ENCODE assay signal across 8 cellular contexts in the genomic region with DNA sequence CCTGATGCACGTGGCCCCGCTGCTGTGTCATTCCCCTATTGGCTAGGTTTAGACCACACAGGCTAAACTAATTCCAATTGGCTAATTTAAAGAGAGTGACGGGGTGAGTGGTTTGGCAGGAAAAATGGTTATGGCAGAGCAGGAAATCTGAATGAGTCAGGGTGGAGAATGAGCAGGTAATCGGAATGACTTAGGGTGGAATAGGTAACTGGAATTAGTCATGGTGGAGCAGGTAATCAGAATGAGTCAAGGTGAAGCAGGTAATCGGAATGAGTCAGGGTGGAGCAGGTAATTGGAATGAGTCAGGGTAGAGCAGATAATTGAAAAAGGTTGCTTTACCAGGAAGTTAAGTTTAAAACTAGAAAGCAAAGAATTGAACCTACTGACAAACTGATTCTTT. TPM values are rescaled to one million over a fixed set of nuclear protein-coding genes. Genes with fewer than 3 reads are reported as not detected.
DNase-seq lines count a peak whose midpoint lies in the region; ATAC-seq, FAIRE-seq and TF ChIP-seq lines count a peak whose summit lies in the region.
"Not testable (repeated sequence)": the region's sequence is repeated elsewhere in the genome, so short reads cannot be mapped to it uniquely, and the experiment has no call there.
"Had no signal": no experiment of that assay in that cellular context is flagged by ENCODE, and none has a peak within 500 bp of the region (broad histone marks: within the 10 kb centered on the region; RNA-seq: fewer than 3 reads in every experiment).

No MANE protein-coding gene starts in this region.

- H3K4me3 ChIP-seq in colonic mucosa, result not testable (repeated sequence)

- H3K27me3 ChIP-seq in colonic mucosa, foreskin keratinocyte: not testable (repeated sequence)

- not testable (repeated sequence) for H3K4me1 ChIP-seq in colonic mucosa, foreskin keratinocyte

- not testable (repeated sequence) for DNase-seq in GM12891 (ENCODE audit: insufficient read length, low spot score); colonic mucosa; left colon
- DNase-seq in LoVo (ENCODE audit: low spot score) (peak; percentile 22), SW480 (ENCODE audit: low spot score) (peak; percentile 44), foreskin keratinocyte (peak; percentile 85 to 92), renal cortical epithelial cell (ENCODE audit: low read depth) (peak; percentile 44)

- not testable (repeated sequence) for H3K9me3 ChIP-seq in colonic mucosa

- peak overlapping the region; percentile 29 for H3K27ac ChIP-seq in colonic mucosa
- not testable (repeated sequence) for H3K27ac ChIP-seq in foreskin keratinocyte

- H3K9ac ChIP-seq in colonic mucosa (ENCODE audit: low read depth in 2 of 2, low read length in 2 of 2), result not testable (repeated sequence)

- TF ChIP-seq POLR2A in GM12891 (IDR thresholded peaks at IDR 0.05; ENCODE audit: low read depth, low read length), result not testable (repeated sequence)

- ATAC-seq in foreskin keratinocyte (peak; percentile 89), left colon (peak; percentile 89)

- TF ChIP-seq CTCF in colonic mucosa (IDR thresholded peaks at IDR 0.05); foreskin keratinocyte (conservative IDR thresholded peaks at IDR 0.05): not testable (repeated sequence)

- intact Hi-C loops in colonic mucosa (cut with DNase I); left colon (cut with DNase I, micrococcal nuclease): not testable (repeated sequence)

- FAIRE-seq in GM12891 (lab: Jason Lieb, UNC), result peak; percentile 5

- H3K36me3 ChIP-seq in colonic mucosa, result not testable (repeated sequence)

RNA-seq across cellular contexts. Expression of a gene that starts 7.1 kb away (rescaled TPM):
- 0.09 TPM for polyA plus RNA-seq in GM12891 (2012; ENCODE audit: low read depth, missing spikeins)
- 10 to 100 TPM in 1 of 2 donors, 1 to 10 TPM in 1; 3.6 to 15.1 TPM for total RNA-seq in colonic mucosa
- 76.2 and 143 TPM in 2 replicates for total RNA-seq in foreskin keratinocyte
- polyA plus RNA-seq in foreskin keratinocyte, result 125 and 220 TPM in 2 replicates
- 10 to 100 TPM; 10.3 to 18.6 TPM for total RNA-seq in left colon
- total RNA-seq in renal cortical epithelial cell, result 11.8 and 15.3 TPM in 2 replicates
- polyA plus RNA-seq: CD14-positive monocyte had no signal

RNA-seq across cellular contexts. Expression of a gene that starts 7.5 kb away (rescaled TPM):
- 40.1 TPM for polyA plus RNA-seq in GM12891 (2012; ENCODE audit: low read depth, missing spikeins)
- total RNA-seq in colonic mucosa (10 to 100 TPM; 50.4 to 54.3 TPM), foreskin keratinocyte (26.6 and 30.8 TPM in 2 replicates), left colon (10 to 100 TPM; 34.2 to 36.9 TPM), renal cortical epithelial cell (13.2 and 21.3 TPM in 2 replicates)
- 50.7 and 52.8 TPM in 2 replicates for polyA plus RNA-seq in foreskin keratinocyte
